9 cellular contexts compared by ENCODE assay signal in the genomic region with DNA sequence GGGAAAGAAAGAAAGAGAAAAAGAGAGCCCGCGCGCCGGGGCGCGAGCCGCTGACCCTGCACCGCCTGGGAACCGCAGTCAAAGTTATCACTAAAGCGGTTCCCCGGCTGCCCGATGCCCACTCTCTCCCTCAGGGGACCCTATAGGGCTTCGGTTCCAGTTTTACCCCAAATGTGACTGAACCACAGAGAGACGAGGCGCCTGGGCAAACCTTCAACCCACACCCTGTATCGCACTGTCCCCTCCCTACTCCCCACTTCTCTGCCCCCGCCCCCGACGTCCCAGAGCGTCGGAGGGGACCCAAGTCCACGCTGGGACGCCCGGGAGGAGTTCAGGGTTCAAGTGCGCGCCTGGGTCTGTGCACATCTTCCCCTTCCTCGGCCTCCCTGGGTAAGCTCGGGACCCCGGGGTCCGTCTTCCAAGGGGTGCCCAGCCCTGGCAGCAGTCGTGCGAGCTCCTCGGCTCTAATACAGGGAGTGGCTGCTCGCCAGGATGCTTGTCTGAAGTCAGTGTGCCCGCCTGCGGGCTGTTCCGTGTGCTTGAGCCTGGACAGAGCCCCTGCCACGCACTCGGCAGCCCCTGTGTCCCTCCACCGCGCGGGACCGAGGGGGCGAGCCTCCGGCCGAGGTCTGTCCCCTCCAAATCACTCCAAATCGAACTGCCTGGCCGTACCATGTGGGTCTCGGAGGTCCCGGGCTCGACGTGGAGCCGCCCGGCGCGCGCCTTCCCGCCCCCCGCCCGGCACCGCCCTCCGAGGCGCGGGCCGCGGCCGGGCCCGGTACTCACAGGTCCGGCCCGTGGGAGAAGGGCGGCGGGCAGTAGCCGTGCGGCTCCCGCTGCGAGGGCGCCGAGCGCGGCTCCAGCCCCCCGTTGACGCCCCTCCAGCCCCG. TPM values are rescaled to one million over a fixed set of nuclear protein-coding genes. Genes with fewer than 3 reads are reported as not detected.
A peak's percentile ranks its signal among the peaks of the same experiment; 100 is the strongest.
DNase-seq lines count a peak whose midpoint lies in the region; ATAC-seq, FAIRE-seq and TF ChIP-seq lines count a peak whose summit lies in the region.
"Had no signal": no experiment of that assay in that cellular context is flagged by ENCODE, and none has a peak within 500 bp of the region (broad histone marks: within the 10 kb centered on the region; RNA-seq: fewer than 3 reads in every experiment).

No MANE protein-coding gene starts in this region.

- TF ChIP-seq CTCF in RWPE1 (conservative IDR thresholded peaks at IDR 0.05; ENCODE audit: low read depth) (no peak), GM12878 (IDR thresholded peaks at IDR 0.05 in 2 of 3, conservative IDR thresholded peaks at IDR 0.05 in 1 of 3; ENCODE audit: control insufficient read depth in 2 of 3, extremely low read depth in 1 of 3, insufficient read depth in 1 of 3, low read depth in 3 of 3, low read length in 3 of 3) (no peak)

- FAIRE-seq in GM12878 (lab: Jason Lieb, UNC), result no peak
- FAIRE-seq: A204.1 had no signal

- SMC1A ChIA-PET in GM12878 (lab: Charles Lee; ENCODE audit: uncharacterized antibody, unreplicated experiment), result interaction anchor here (1.2 to 2.0 kb wide), 3 partner anchors 43 to 275 kb away, joined by 3 to 5 read pairs (median 3); no protein-coding TSS in a partner anchor

- H3K36me3 ChIP-seq in GM12878 (ENCODE audit: control insufficient read depth in 2 of 2, insufficient read depth in 2 of 2, low read length in 1 of 2), result no peaks in the 10 kb centered on the region

- H2AFZ ChIP-seq in GM12878 (ENCODE audit: control insufficient read depth, low read depth, low read length), result peak overlapping the region; percentile 54

- H4K20me1 ChIP-seq in GM12878 (ENCODE audit: control insufficient read depth, insufficient read depth), result no peaks in the 10 kb centered on the region

- DNase-seq in DMS53 (lab: John Stamatoyannopoulos, UW) (peak; percentile 47), DMS53 treated with DMSO at 0.1 percent for 48 hours (lab: John Stamatoyannopoulos, UW; ENCODE audit: unreplicated experiment) (no peak), RWPE1 (ENCODE audit: low spot score) (peak; percentile 5), GM12878 (ENCODE audit: low read depth, low spot score) (no peak), iPS-NIHi7 (ENCODE audit: extremely low spot score) (peak; percentile 37), cerebellar cortex (ENCODE audit: low spot score) (no peak)
- DNase-seq in stimulated activated CD4-positive, alpha-beta T cell treated with anti-CD3 and anti-CD28 coated beads, Interleukin-15, amount 100 ng/mL, for 48 hours (ENCODE audit: low read depth in 2 of 2), result peak; percentile 6 to 7

- no peaks in the 10 kb centered on the region for H3K79me2 ChIP-seq in GM12878 (ENCODE audit: control insufficient read depth, insufficient read depth, low read length)

- CTCF ChIA-PET in RWPE1 (lab: Yijun Ruan, JAX), result interaction anchor here (0.6 kb wide), 2 partner anchors 218 to 220 kb away, joined by 4 read pairs; no protein-coding TSS in a partner anchor
- CTCF ChIA-PET in GM12878 (lab: Yijun Ruan, JAX), result interaction anchor here (0.7 to 3.1 kb wide), 6 partner anchors 10 to 627 kb away, joined by 3 to 13 read pairs (median 6); no protein-coding TSS in a partner anchor

- no peaks in the 10 kb centered on the region for H3K9me3 ChIP-seq in GM12878 (replicated peaks; ENCODE audit: control insufficient read depth, insufficient read depth, low read length)

- POLR2A ChIA-PET in RWPE1 (lab: Yijun Ruan, JAX; ENCODE audit: low non-redundant PET) (no interaction called here), GM12878 (lab: Charles Lee) (no interaction called here)

- H3K9ac ChIP-seq in GM12878 (ENCODE audit: control insufficient read depth, insufficient read depth, low read length), result no peak overlapping the region

- intact Hi-C loops in GM12878 (cut with micrococcal nuclease; ENCODE audit: unreplicated experiment), result loop anchor here (1.0 to 5.0 kb wide), 2 partner anchors 52 to 626 kb away; no protein-coding TSS in a partner anchor

- ATAC-seq in HG02852 (IDR thresholded peaks at IDR 0.05; ENCODE audit: unreplicated experiment), result peak; percentile 19
- ATAC-seq in GM12878, result peak; percentile 54

- RAD21 ChIA-PET in GM12878 (lab: Charles Lee; ENCODE audit: unreplicated experiment), result interaction anchor here (0.6 to 1.8 kb wide), 3 partner anchors 52 to 858 kb away, joined by 3 to 5 read pairs (median 4); no protein-coding TSS in a partner anchor

- H3K4me2 ChIP-seq in GM12878 (ENCODE audit: control insufficient read depth, insufficient read depth), result peak overlapping the region; percentile 93

- peaks cover 2 to 22% of the 10 kb centered on the region in 2 experiments for H3K27me3 ChIP-seq in GM12878 (replicated peaks in 1 of 2; ENCODE audit: control insufficient read depth in 2 of 2, insufficient read depth in 2 of 2, low read length in 1 of 2)

- peak overlapping the region; percentile 63 for H3K4me3 ChIP-seq in GM12878

- no TSS peak for BruUV-seq in GM12878 (replicated peaks; lab: Mats Ljungman, UMichigan)

- in situ Hi-C loops in GM12878 (cut with MboI), result no loop called here

- H3K27ac ChIP-seq in RWPE1, result no peak overlapping the region
- no peak overlapping the region for H3K27ac ChIP-seq in GM12878 (ENCODE audit: control insufficient read depth, insufficient read depth)

- 1% methylated on average over 64 of the region's 83 CpGs for WGBS in GM12878 (ENCODE audit: insufficient coverage, insufficient replicate concordance, low lambda C conversion rate, missing lambda C conversion rate)

- peaks cover 4% of the 10 kb centered on the region for H3K4me1 ChIP-seq in GM12878 (ENCODE audit: control insufficient read depth, insufficient read depth, low read length)

- no peak for TF ChIP-seq RAD21 in GM12878 (IDR thresholded peaks at IDR 0.05; ENCODE audit: insufficient read depth, low read depth, low read length)

- TF ChIP-seq POLR2A in GM12878 (IDR thresholded peaks at IDR 0.05; ENCODE audit: low read depth, low read length), result no peak

- TF ChIP-seq EP300 in GM12878 (IDR thresholded peaks at IDR 0.05; ENCODE audit: borderline replicate concordance in 1 of 2, control insufficient read depth in 1 of 2, low read depth in 2 of 2, low read length in 2 of 2), result no peak

TF ChIP-seq in GM12878, 131 proteins besides CTCF, POLR2A, EP300 and RAD21 (continues in another document):
- TF ChIP-seq ZNF274 (IDR thresholded peaks at IDR 0.05; ENCODE audit: insufficient read depth, insufficient read length) (no peak), SUPT20H (IDR thresholded peaks at IDR 0.05; ENCODE audit: borderline replicate concordance, control insufficient read depth, low read depth, low read length) (no peak), FOS (IDR thresholded peaks at IDR 0.05; ENCODE audit: borderline replicate concordance, extremely low read depth, insufficient read length) (no peak), RBBP5 (conservative IDR thresholded peaks at IDR 0.05) (no peak), ZSCAN29 (IDR thresholded peaks at IDR 0.05) (no peak)
- TF ChIP-seq, protein P1, sequence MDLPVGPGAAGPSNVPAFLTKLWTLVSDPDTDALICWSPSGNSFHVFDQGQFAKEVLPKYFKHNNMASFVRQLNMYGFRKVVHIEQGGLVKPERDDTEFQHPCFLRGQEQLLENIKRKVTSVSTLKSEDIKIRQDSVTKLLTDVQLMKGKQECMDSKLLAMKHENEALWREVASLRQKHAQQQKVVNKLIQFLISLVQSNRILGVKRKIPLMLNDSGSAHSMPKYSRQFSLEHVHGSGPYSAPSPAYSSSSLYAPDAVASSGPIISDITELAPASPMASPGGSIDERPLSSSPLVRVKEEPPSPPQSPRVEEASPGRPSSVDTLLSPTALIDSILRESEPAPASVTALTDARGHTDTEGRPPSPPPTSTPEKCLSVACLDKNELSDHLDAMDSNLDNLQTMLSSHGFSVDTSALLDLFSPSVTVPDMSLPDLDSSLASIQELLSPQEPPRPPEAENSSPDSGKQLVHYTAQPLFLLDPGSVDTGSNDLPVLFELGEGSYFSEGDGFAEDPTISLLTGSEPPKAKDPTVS (IDR thresholded peaks at IDR 0.05; ENCODE audit: low read depth, low read length), result no peak
- TF ChIP-seq, protein P2, sequence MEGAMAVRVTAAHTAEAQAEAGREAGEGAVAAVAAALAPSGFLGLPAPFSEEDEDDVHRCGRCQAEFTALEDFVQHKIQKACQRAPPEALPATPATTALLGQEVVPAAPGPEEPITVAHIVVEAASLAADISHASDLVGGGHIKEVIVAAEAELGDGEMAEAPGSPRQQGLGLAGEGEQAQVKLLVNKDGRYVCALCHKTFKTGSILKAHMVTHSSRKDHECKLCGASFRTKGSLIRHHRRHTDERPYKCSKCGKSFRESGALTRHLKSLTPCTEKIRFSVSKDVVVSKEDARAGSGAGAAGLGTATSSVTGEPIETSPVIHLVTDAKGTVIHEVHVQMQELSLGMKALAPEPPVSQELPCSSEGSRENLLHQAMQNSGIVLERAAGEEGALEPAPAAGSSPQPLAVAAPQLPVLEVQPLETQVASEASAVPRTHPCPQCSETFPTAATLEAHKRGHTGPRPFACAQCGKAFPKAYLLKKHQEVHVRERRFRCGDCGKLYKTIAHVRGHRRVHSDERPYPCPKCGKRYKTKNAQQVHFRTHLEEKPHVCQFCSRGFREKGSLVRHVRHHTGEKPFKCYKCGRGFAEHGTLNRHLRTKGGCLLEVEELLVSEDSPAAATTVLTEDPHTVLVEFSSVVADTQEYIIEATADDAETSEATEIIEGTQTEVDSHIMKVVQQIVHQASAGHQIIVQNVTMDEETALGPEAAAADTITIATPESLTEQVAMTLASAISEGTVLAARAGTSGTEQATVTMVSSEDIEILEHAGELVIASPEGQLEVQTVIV (IDR thresholded peaks at IDR 0.05; ENCODE audit: borderline replicate concordance, partially characterized antibody), result no peak

RNA-seq across cellular contexts. Expression of a gene that starts 0.9 kb away (rescaled TPM):
- not detected in 2 replicates for total RNA-seq in GM12878 (2013; cell fraction: nucleolus; rRNA removed)
- not detected in 2 replicates for total RNA-seq in GM12878 (2014; rRNA removed)
- not detected in 2 replicates for total RNA-seq in GM12878 (2014; rRNA removed; fragmentation: Illumina TruSeq; extraction: Trizol)
- not detected in 2 replicates for total RNA-seq in GM12878 (2021)
- polyA plus RNA-seq in GM12878 (2011; ENCODE audit: low read depth), result not detected
- polyA plus RNA-seq in GM12878 (2011; rRNA removed), result not detected in 2 replicates
- polyA plus RNA-seq in GM12878 (2011; cell fraction: cytosol; rRNA removed), result not detected in 2 replicates
- polyA plus RNA-seq in GM12878 (2011; cell fraction: nucleus; rRNA removed), result not detected in 2 replicates
- polyA plus RNA-seq in GM12878 (2012), result not detected in 2 replicates
- polyA plus RNA-seq in GM12878 (2014; fragmentation: Illumina TruSeq; extraction: Trizol), result not detected in 2 replicates
- polyA plus RNA-seq in GM12878 (2014; fragmentation: Nextera tagmentation; extraction: Ambion mirVana), result not detected
- polyA plus RNA-seq in GM12878 (2014; rRNA removed), result not detected in 2 replicates
- not detected for polyA plus RNA-seq in GM12878 (2016; fragmentation: Nextera tagmentation; extraction: Ambion mirVana)
- polyA minus RNA-seq in GM12878 (2011; rRNA and poly(A)+ RNA removed), result not detected in 2 replicates
- not detected in 2 replicates for polyA minus RNA-seq in GM12878 (2011; cell fraction: cytosol; rRNA and poly(A)+ RNA removed)
- polyA minus RNA-seq in GM12878 (2011; cell fraction: nucleus; rRNA and poly(A)+ RNA removed), result not detected in 2 replicates

Comparison
In these comparisons a context has a peak if more than half of its experiments do, and no peak if none do; other contexts are left out.
1. DNase-seq: peak in DMS53 (single experiment), RWPE1 (single experiment), iPS-NIHi7 (single experiment) and stimulated activated CD4-positive, alpha-beta T cell treated with anti-CD3 and anti-CD28 coated beads, Interleukin-15, amount 100 ng/mL, for 48 hours (2 of 2); none in DMS53 treated with DMSO at 0.1 percent for 48 hours (single experiment), GM12878 (single experiment) and cerebellar cortex (single experiment).